27 cellular contexts compared by ENCODE assay signal in the genomic region with DNA sequence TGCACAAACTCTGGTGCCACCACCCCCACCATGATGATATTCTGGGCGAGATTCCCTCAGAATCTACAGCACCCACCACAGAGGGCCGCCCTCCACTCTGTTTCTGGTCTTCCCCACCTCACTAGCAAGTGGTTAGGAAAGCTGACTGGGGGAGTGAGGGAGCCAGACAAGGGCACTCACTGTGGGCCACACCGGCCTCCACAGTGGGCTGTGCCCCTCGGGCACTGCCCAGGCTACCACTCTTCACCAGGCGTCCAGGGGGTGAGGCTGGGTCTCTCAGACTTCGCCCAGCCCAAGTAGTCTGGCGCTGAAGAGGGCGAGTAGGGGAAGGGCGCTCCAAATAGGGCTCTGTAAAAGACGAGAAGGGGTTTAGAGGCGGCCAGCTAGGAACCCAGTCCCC.
"Had no signal": no experiment of that assay in that cellular context is flagged by ENCODE, and none has a peak within 500 bp of the region (broad histone marks: within the 10 kb centered on the region; RNA-seq: fewer than 3 reads in every experiment).

No MANE protein-coding gene starts in this region.

- H3K27me3 ChIP-seq: ascending aorta, body of pancreas, Peyer's patch, SJSA1 had no signal

- H3K4me3 Mint-ChIP-seq: activated B cell treated with CpG ODN at 0.5 μM for 24 hours; activated CD4-positive, alpha-beta T cell treated with anti-CD3 and anti-CD28 coated beads, Interleukin-2, amount 10 ng/mL, durations not matched to agents 24 days and 14 days; activated CD8-positive, alpha-beta memory T cell treated with anti-CD3 and anti-CD28 coated beads, Interleukin-2, amount 10 ng/mL, durations not matched to agents 7 days and 5 days; activated T-cell treated with anti-CD3 and anti-CD28 coated beads, Interleukin-2, amount 50 U/mL, for 4 hours; activated T-helper 17 cell treated with anti-CD3 and anti-CD28 coated beads, Interleukin-2, amount 50 U/mL, for 72 hours had no signal

- H3K27me3 Mint-ChIP-seq: activated B cell treated with CpG ODN at 0.5 μM for 24 hours; activated CD4-positive, alpha-beta T cell treated with anti-CD3 and anti-CD28 coated beads, Interleukin-2, amount 10 ng/mL, durations not matched to agents 24 days and 14 days; activated CD8-positive, alpha-beta memory T cell treated with anti-CD3 and anti-CD28 coated beads, Interleukin-2, amount 10 ng/mL, durations not matched to agents 7 days and 5 days; activated T-helper 17 cell treated with anti-CD3 and anti-CD28 coated beads, Interleukin-2, amount 50 U/mL, for 72 hours had no signal

- ATAC-seq: activated CD8-positive, alpha-beta memory T cell treated with anti-CD3 and anti-CD28 coated beads, Interleukin-2, amount 10 ng/mL, durations not matched to agents 7 days and 5 days; activated T-cell treated with anti-CD3 and anti-CD28 coated beads, Interleukin-2, amount 50 U/mL, for 4 hours; activated T-helper 17 cell treated with anti-CD3 and anti-CD28 coated beads, Interleukin-2, amount 50 U/mL, for 72 hours; body of pancreas; K562 had no signal

- H3K4me3 ChIP-seq: ascending aorta, body of pancreas, K562, Peyer's patch, SJSA1 had no signal

- H3K4me1 Mint-ChIP-seq: activated B cell treated with CpG ODN at 0.5 μM for 24 hours; activated T-helper 17 cell treated with anti-CD3 and anti-CD28 coated beads, Interleukin-2, amount 50 U/mL, for 72 hours had no signal

- H3K27ac Mint-ChIP-seq: activated B cell treated with CpG ODN at 0.5 μM for 24 hours; activated CD4-positive, alpha-beta T cell treated with anti-CD3 and anti-CD28 coated beads, Interleukin-2, amount 10 ng/mL, durations not matched to agents 24 days and 14 days; activated CD8-positive, alpha-beta memory T cell treated with anti-CD3 and anti-CD28 coated beads, Interleukin-2, amount 10 ng/mL, durations not matched to agents 7 days and 5 days had no signal

- DNase-seq: activated B cell treated with CpG ODN at 0.5 μM for 24 hours; activated CD4-positive, alpha-beta T cell treated with anti-CD3 and anti-CD28 coated beads for 1 hour; activated CD4-positive, alpha-beta T cell treated with anti-CD3 and anti-CD28 coated beads, Interleukin-2, amount 10 ng/mL, durations not matched to agents 24 days and 14 days; activated CD4-positive, alpha-beta T cell treated with anti-CD3 and anti-CD28 coated beads, Interleukin-2, amount 50 U/mL, for 48 hours; activated CD8-positive, alpha-beta memory T cell treated with anti-CD3 and anti-CD28 coated beads, Interleukin-2, amount 10 ng/mL, durations not matched to agents 7 days and 5 days; activated naive CD4-positive, alpha-beta T cell treated with anti-CD3 and anti-CD28 coated beads, Interleukin-2, amount 50 U/mL, for 16 hours; activated T-cell treated with anti-CD3 and anti-CD28 coated beads, Interleukin-2, amount 50 U/mL, for 4 hours; amniotic stem cell; body of pancreas; Karpas-422; MM.1S; NCI-H1105; NCI-H1436; NCI-H1694 treated with DMSO at 0.1 percent for 48 hours; NCI-H2029 treated with DMSO at 0.1 percent for 48 hours; NCI-H345; NCI-H510A; NCI-H69; NK-92 treated with Interleukin-12 subunit alpha and Interleukin-12 subunit beta, amount 100 ng/mL, for 24 hours; SHP77; T-helper 2 cell; T1000 had no signal

- H3K4me1 ChIP-seq: ascending aorta, body of pancreas, Peyer's patch had no signal

- H3K27ac ChIP-seq: ascending aorta, body of pancreas, Peyer's patch, SJSA1 had no signal

- H3K9me3 ChIP-seq: ascending aorta, body of pancreas, Peyer's patch, SJSA1 had no signal

- H3K9me3 Mint-ChIP-seq: activated B cell treated with CpG ODN at 0.5 μM for 24 hours; activated CD4-positive, alpha-beta T cell treated with anti-CD3 and anti-CD28 coated beads, Interleukin-2, amount 10 ng/mL, durations not matched to agents 24 days and 14 days; activated T-cell treated with anti-CD3 and anti-CD28 coated beads, Interleukin-2, amount 50 U/mL, for 4 hours; activated T-helper 17 cell treated with anti-CD3 and anti-CD28 coated beads, Interleukin-2, amount 50 U/mL, for 72 hours had no signal
